Comparison of ENCODE assay signal across 19 cellular contexts in genomic region chr11:26483101-26483500, GRCh38.
"Had no signal": no experiment of that assay in that cellular context is flagged by ENCODE, and none has a peak within 500 bp of the region (broad histone marks: within the 10 kb centered on the region; RNA-seq: fewer than 3 reads in every experiment).

No MANE protein-coding gene starts in this region.

- H3K27ac ChIP-seq: gastroesophageal sphincter, neutrophil, psoas muscle, skin epidermis, stomach had no signal

- H3K27me3 ChIP-seq: gastroesophageal sphincter, neutrophil, stomach had no signal

- H3K4me1 Mint-ChIP-seq: endodermal cell; naive thymus-derived CD8-positive, alpha-beta T cell had no signal

- ATAC-seq: gastroesophageal sphincter; left lobe of liver; mucosa of descending colon; naive thymus-derived CD8-positive, alpha-beta T cell; psoas muscle; sciatic nerve had no signal

- H3K4me3 Mint-ChIP-seq: endodermal cell; naive thymus-derived CD8-positive, alpha-beta T cell had no signal

- H3K4me1 ChIP-seq: gastroesophageal sphincter, psoas muscle, stomach had no signal

- H3K4me3 ChIP-seq: gastroesophageal sphincter, mucosa of descending colon, psoas muscle, skin epidermis, stomach had no signal

- H3K27ac Mint-ChIP-seq: endodermal cell; naive thymus-derived CD8-positive, alpha-beta T cell had no signal

- DNase-seq: cerebellar nuclear complex; dermis blood vessel endothelial cell; endodermal cell; erythroblast; glutamatergic neuron; islet precursor cell; mucosa of descending colon; naive thymus-derived CD8-positive, alpha-beta T cell; psoas muscle; stimulated activated CD4-positive, alpha-beta T cell treated with anti-CD3 and anti-CD28 coated beads, Interleukin-2, amount 100 ng/mL, for 24 hours; stimulated activated CD4-positive, alpha-beta T cell treated with anti-CD3 and anti-CD28 coated beads, Interleukin-4, amount 100 ng/mL, for 4 hours; stimulated activated naive CD4-positive, alpha-beta T cell; stomach; trophoblast cell had no signal

- H3K27me3 Mint-ChIP-seq: naive thymus-derived CD8-positive, alpha-beta T cell had no signal

- H3K9me3 ChIP-seq: gastroesophageal sphincter, mucosa of descending colon, neutrophil, psoas muscle had no signal

- H3K36me3 ChIP-seq: gastroesophageal sphincter, neutrophil, stomach had no signal
